ENCODE assay signal across 7 cellular contexts in genomic region chr3:45011756-45012441, GRCh38. TPM values are rescaled to one million over a fixed set of nuclear protein-coding genes. Genes with fewer than 3 reads are reported as not detected.
DNase-seq lines count a peak whose midpoint lies in the region; ATAC-seq and TF ChIP-seq lines count a peak whose summit lies in the region.

No MANE protein-coding gene starts in this region.

- DNase-seq in HFF-Myc (ENCODE audit: extremely low read depth, low read depth) (peak; percentile 71), right atrium auricular region (ENCODE audit: low spot score) (peak; percentile 88), NCI-H524 treated with DMSO at 0.1 percent for 48 hours (lab: John Stamatoyannopoulos, UW) (no peak)

- peaks cover 0 to 47% of the 10 kb centered on the region in 2 donors for H3K4me1 ChIP-seq in right atrium auricular region

- H3K9me3 ChIP-seq in right atrium auricular region = no peaks in the 10 kb centered on the region

- H3K4me1 Mint-ChIP-seq in stimulated activated memory B cell treated with anti-CD40 and anti-IgM and Interleukin-4, amounts not matched to agents 10 μg/mL and 1 μg/mL and 100 μg/mL, for 72 hours = peaks cover 17% of the 10 kb centered on the region

- no peak overlapping the region for H3K4me3 ChIP-seq in HFF-Myc (replicated peaks; ENCODE audit: low read depth, low read length)
- peak overlapping the region; percentile 39 for H3K4me3 ChIP-seq in WI38 (ENCODE audit: low read depth, low read length)
- H3K4me3 ChIP-seq in right atrium auricular region = no peak overlapping the region

- peak overlapping the region; percentile 70 to 87 for H3K27ac ChIP-seq in right atrium auricular region

- ATAC-seq in stimulated activated memory B cell treated with anti-CD40 and anti-IgM and Interleukin-4, amounts not matched to agents 10 μg/mL and 1 μg/mL and 100 μg/mL, for 72 hours = peak; percentile 69
- ATAC-seq in HG02870 (IDR thresholded peaks at IDR 0.05; ENCODE audit: unreplicated experiment) (no peak), GM18870 (IDR thresholded peaks at IDR 0.05; ENCODE audit: unreplicated experiment) (no peak)

- no peaks in the 10 kb centered on the region for H3K9me3 Mint-ChIP-seq in stimulated activated memory B cell treated with anti-CD40 and anti-IgM and Interleukin-4, amounts not matched to agents 10 μg/mL and 1 μg/mL and 100 μg/mL, for 72 hours

- no peak overlapping the region for H3K4me3 Mint-ChIP-seq in stimulated activated memory B cell treated with anti-CD40 and anti-IgM and Interleukin-4, amounts not matched to agents 10 μg/mL and 1 μg/mL and 100 μg/mL, for 72 hours

- H3K27ac Mint-ChIP-seq in stimulated activated memory B cell treated with anti-CD40 and anti-IgM and Interleukin-4, amounts not matched to agents 10 μg/mL and 1 μg/mL and 100 μg/mL, for 72 hours = peak overlapping the region; percentile 23

- H3K27me3 Mint-ChIP-seq in stimulated activated memory B cell treated with anti-CD40 and anti-IgM and Interleukin-4, amounts not matched to agents 10 μg/mL and 1 μg/mL and 100 μg/mL, for 72 hours = no peaks in the 10 kb centered on the region

- H3K27me3 ChIP-seq in right atrium auricular region = no peaks in the 10 kb centered on the region

- TF ChIP-seq CTCF in HFF-Myc (IDR thresholded peaks at IDR 0.05; ENCODE audit: low read depth, low read length, missing control alignments) (no peak), WI38 (IDR thresholded peaks at IDR 0.05; ENCODE audit: low read depth, low read length) (no peak), right atrium auricular region (IDR thresholded peaks at IDR 0.05) (no peak)

- H3K36me3 ChIP-seq in right atrium auricular region = peaks cover 8% of the 10 kb centered on the region

- H3K36me3 Mint-ChIP-seq in stimulated activated memory B cell treated with anti-CD40 and anti-IgM and Interleukin-4, amounts not matched to agents 10 μg/mL and 1 μg/mL and 100 μg/mL, for 72 hours = peaks cover 70% of the 10 kb centered on the region

RNA-seq across cellular contexts. Expression of gene CLEC3B, which starts 14.2 kb away (rescaled TPM):
- 100 to 1,000 TPM; 138 to 180 TPM for total RNA-seq in right atrium auricular region

RNA-seq across cellular contexts. Expression of gene EXOSC7, which starts 35.9 kb away (rescaled TPM):
- total RNA-seq in right atrium auricular region = 10 to 100 TPM; 38.9 to 52.5 TPM

RNA-seq across cellular contexts. Expression of gene ZDHHC3, which starts 35.9 kb away (rescaled TPM):
- 10 to 100 TPM; 40.6 to 60.5 TPM for total RNA-seq in right atrium auricular region
